Comparison of ENCODE assay signal across 1 cellular context in genomic region chr15:90893175-90894090, GRCh38.
TF ChIP-seq lines count a peak whose summit lies in the region.

No MANE protein-coding gene starts in this region.

TF ChIP-seq in HepG2, 621 proteins besides CTCF, POLR2A, EP300 and RAD21 (continued from another document and continues in another):
- TF ChIP-seq LRRFIP1 (CRISPR knock-in tag; conservative IDR thresholded peaks at IDR 0.05) (no peak), TERF1 (CRISPR knock-in tag; IDR thresholded peaks at IDR 0.05) (no peak), IKZF5 (CRISPR knock-in tag; IDR thresholded peaks at IDR 0.05) (peak; percentile 41; the same call in 1 of the 2 replicates), ZBTB42 (CRISPR knock-in tag; IDR thresholded peaks at IDR 0.05) (no peak), JUN (CRISPR knock-in tag; IDR thresholded peaks at IDR 0.05) (no peak), ZNF747 (CRISPR knock-in tag; IDR thresholded peaks at IDR 0.05; ENCODE audit: borderline replicate concordance) (no peak), RARA (CRISPR knock-in tag; IDR thresholded peaks at IDR 0.05) (no peak), ZNF607 (CRISPR knock-in tag; IDR thresholded peaks at IDR 0.05; ENCODE audit: borderline replicate concordance) (no peak), HOMEZ (CRISPR knock-in tag; IDR thresholded peaks at IDR 0.05; ENCODE audit: low read depth) (no peak), CEBPZ (IDR thresholded peaks at IDR 0.05; ENCODE audit: low read length) (no peak), MNT (IDR thresholded peaks at IDR 0.05) (no peak), KLF13 (CRISPR knock-in tag; IDR thresholded peaks at IDR 0.05) (no peak), ZNF432 (CRISPR knock-in tag; IDR thresholded peaks at IDR 0.05; ENCODE audit: borderline replicate concordance) (no peak), CENPBD1 (CRISPR knock-in tag; IDR thresholded peaks at IDR 0.05; ENCODE audit: borderline replicate concordance, low read depth) (no peak), KDM5A (IDR thresholded peaks at IDR 0.05; ENCODE audit: borderline replicate concordance, low read length) (peak; percentile 91), TBP (CRISPR knock-in tag; IDR thresholded peaks at IDR 0.05) (no peak), CSRNP2 (CRISPR knock-in tag; conservative IDR thresholded peaks at IDR 0.05; ENCODE audit: low read depth) (no peak), THAP8 (CRISPR knock-in tag; IDR thresholded peaks at IDR 0.05; ENCODE audit: borderline replicate concordance) (no peak), MEF2D (CRISPR knock-in tag; IDR thresholded peaks at IDR 0.05) (0 out of 2 replicates have a peak, but pooled peaks have one; percentile 29), ZNF281 (CRISPR knock-in tag; IDR thresholded peaks at IDR 0.05; ENCODE audit: borderline replicate concordance) (peak; percentile 45; the same call in 1 of the 2 replicates), MAZ (IDR thresholded peaks at IDR 0.05; ENCODE audit: borderline replicate concordance, low read depth, low read length) (peak; percentile 50; the same call in 1 of the 2 replicates), MAZ (CRISPR knock-in tag; IDR thresholded peaks at IDR 0.05; ENCODE audit: low read depth) (peak; percentile 39; the same call in 1 of the 2 replicates)
- TF ChIP-seq, protein P1, sequence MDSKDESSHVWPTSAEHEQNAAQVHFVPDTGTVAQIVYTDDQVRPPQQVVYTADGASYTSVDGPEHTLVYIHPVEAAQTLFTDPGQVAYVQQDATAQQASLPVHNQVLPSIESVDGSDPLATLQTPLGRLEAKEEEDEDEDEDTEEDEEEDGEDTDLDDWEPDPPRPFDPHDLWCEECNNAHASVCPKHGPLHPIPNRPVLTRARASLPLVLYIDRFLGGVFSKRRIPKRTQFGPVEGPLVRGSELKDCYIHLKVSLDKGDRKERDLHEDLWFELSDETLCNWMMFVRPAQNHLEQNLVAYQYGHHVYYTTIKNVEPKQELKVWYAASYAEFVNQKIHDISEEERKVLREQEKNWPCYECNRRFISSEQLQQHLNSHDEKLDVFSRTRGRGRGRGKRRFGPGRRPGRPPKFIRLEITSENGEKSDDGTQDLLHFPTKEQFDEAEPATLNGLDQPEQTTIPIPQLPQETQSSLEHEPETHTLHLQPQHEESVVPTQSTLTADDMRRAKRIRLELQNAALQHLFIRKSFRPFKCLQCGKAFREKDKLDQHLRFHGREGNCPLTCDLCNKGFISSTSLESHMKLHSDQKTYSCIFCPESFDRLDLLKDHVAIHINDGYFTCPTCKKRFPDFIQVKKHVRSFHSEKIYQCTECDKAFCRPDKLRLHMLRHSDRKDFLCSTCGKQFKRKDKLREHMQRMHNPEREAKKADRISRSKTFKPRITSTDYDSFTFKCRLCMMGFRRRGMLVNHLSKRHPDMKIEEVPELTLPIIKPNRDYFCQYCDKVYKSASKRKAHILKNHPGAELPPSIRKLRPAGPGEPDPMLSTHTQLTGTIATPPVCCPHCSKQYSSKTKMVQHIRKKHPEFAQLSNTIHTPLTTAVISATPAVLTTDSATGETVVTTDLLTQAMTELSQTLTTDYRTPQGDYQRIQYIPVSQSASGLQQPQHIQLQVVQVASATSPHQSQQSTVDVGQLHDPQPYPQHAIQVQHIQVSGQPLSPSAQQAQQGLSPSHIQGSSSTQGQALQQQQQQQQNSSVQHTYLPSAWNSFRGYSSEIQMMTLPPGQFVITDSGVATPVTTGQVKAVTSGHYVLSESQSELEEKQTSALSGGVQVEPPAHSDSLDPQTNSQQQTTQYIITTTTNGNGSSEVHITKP (CRISPR knock-in tag; IDR thresholded peaks at IDR 0.05; ENCODE audit: low read depth), result no peak
- TF ChIP-seq, protein P2, sequence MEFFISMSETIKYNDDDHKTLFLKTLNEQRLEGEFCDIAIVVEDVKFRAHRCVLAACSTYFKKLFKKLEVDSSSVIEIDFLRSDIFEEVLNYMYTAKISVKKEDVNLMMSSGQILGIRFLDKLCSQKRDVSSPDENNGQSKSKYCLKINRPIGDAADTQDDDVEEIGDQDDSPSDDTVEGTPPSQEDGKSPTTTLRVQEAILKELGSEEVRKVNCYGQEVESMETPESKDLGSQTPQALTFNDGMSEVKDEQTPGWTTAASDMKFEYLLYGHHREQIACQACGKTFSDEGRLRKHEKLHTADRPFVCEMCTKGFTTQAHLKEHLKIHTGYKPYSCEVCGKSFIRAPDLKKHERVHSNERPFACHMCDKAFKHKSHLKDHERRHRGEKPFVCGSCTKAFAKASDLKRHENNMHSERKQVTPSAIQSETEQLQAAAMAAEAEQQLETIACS (CRISPR knock-in tag; IDR thresholded peaks at IDR 0.05), result no peak
- TF ChIP-seq, protein P3, sequence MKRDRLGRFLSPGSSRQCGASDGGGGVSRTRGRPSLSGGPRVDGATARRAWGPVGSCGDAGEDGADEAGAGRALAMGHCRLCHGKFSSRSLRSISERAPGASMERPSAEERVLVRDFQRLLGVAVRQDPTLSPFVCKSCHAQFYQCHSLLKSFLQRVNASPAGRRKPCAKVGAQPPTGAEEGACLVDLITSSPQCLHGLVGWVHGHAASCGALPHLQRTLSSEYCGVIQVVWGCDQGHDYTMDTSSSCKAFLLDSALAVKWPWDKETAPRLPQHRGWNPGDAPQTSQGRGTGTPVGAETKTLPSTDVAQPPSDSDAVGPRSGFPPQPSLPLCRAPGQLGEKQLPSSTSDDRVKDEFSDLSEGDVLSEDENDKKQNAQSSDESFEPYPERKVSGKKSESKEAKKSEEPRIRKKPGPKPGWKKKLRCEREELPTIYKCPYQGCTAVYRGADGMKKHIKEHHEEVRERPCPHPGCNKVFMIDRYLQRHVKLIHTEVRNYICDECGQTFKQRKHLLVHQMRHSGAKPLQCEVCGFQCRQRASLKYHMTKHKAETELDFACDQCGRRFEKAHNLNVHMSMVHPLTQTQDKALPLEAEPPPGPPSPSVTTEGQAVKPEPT (CRISPR knock-in tag; IDR thresholded peaks at IDR 0.05; ENCODE audit: low read depth), result no peak
